Comparison of ENCODE assay signal across 10 cellular contexts in genomic region chrX:39874202-39874816, GRCh38.
DNase-seq lines count a peak whose midpoint lies in the region; ATAC-seq and TF ChIP-seq lines count a peak whose summit lies in the region.
"Had no signal": no experiment of that assay in that cellular context is flagged by ENCODE, and none has a peak within 500 bp of the region (broad histone marks: within the 10 kb centered on the region; RNA-seq: fewer than 3 reads in every experiment).

No MANE protein-coding gene starts in this region.

- H3K4me1 Mint-ChIP-seq in naive thymus-derived CD4-positive, alpha-beta T cell = peaks cover 0 to 35% (median 23%) of the 10 kb centered on the region in 7 donors

- CTCF ChIA-PET in PC-3 (lab: Charles Lee) = no interaction called here
- CTCF ChIA-PET in naive thymus-derived CD4-positive, alpha-beta T cell (lab: Charles Lee) = no interaction called here

- in situ Hi-C loops in HAP-1 (cut with MboI; ENCODE audit: low sequenced_read_pairs) = no loop called here

- no peaks in the 10 kb centered on the region for H3K27me3 Mint-ChIP-seq in naive thymus-derived CD4-positive, alpha-beta T cell

- POLR2A ChIA-PET in PC-3 (lab: Charles Lee; ENCODE audit: unreplicated experiment) = no interaction called here
- POLR2A ChIA-PET in naive thymus-derived CD4-positive, alpha-beta T cell (lab: Charles Lee) = no interaction called here

- H3K36me3 Mint-ChIP-seq in naive thymus-derived CD4-positive, alpha-beta T cell = peaks cover 0 to 2% (median 0%) of the 10 kb centered on the region in 5 donors

- no peak for TF ChIP-seq CTCF in PC-3 (conservative IDR thresholded peaks at IDR 0.05; ENCODE audit: low read depth, low read length)

- DNase-seq in PC-3 (peak; percentile 74), amygdala (lab: John Stamatoyannopoulos, UW) (no peak), DMS53 (lab: John Stamatoyannopoulos, UW) (no peak), NCI-H2107 (lab: John Stamatoyannopoulos, UW) (no peak), HAP-1 (ENCODE audit: low spot score in 2 of 2) (no peak)
- peak in 3 of 9 donors; percentile 18 to 58 (median 21) for DNase-seq in naive thymus-derived CD4-positive, alpha-beta T cell
- DNase-seq: SIG-M5 had no signal

- H3K9me3 Mint-ChIP-seq in naive thymus-derived CD4-positive, alpha-beta T cell = peaks cover 0 to 4% (median 0%) of the 10 kb centered on the region in 11 donors

- H4K20me1 ChIP-seq in PC-3 (ENCODE audit: low read length) = no peaks in the 10 kb centered on the region

- H3K9me2 ChIP-seq in PC-3 (replicated peaks; ENCODE audit: low read length) = no peaks in the 10 kb centered on the region

- no peak overlapping the region for H3K4me2 ChIP-seq in PC-3 (ENCODE audit: low read length)

- intact Hi-C loops in PC-3 (cut with micrococcal nuclease) = no loop called here
- intact Hi-C loops in naive thymus-derived CD4-positive, alpha-beta T cell (cut with micrococcal nuclease) = loop anchor here in 1 of 2 donors (5.0 kb wide), 1 partner anchor 63 kb away; no protein-coding TSS in a partner anchor

- no peaks in the 10 kb centered on the region for H3F3A ChIP-seq in PC-3 (ENCODE audit: low read length, unreplicated experiment)

- peak overlapping the region in 1 of 10 donors; percentile 23 for H3K4me3 Mint-ChIP-seq in naive thymus-derived CD4-positive, alpha-beta T cell

- H3K27me3 ChIP-seq in PC-3 (ENCODE audit: low read length) = no peaks in the 10 kb centered on the region
- H3K27me3 ChIP-seq in naive thymus-derived CD4-positive, alpha-beta T cell (ENCODE audit: control insufficient read depth in 2 of 2, insufficient read depth in 2 of 2, low read length in 2 of 2) = no peaks in the 10 kb centered on the region
- no peaks in the 10 kb centered on the region for H3K27me3 ChIP-seq in HAP-1 (ENCODE audit: low read depth)

- BruUV-seq in PC-3 (replicated peaks; lab: Mats Ljungman, UMichigan) = no TSS peak

- no peak overlapping the region for H3K4me3 ChIP-seq in PC-3 (ENCODE audit: low read length)
- no peak overlapping the region for H3K4me3 ChIP-seq in naive thymus-derived CD4-positive, alpha-beta T cell (ENCODE audit: low read length)
- no peak overlapping the region for H3K4me3 ChIP-seq in HAP-1

- peak overlapping the region in 2 of 9 donors; percentile 10 to 86 for H3K27ac Mint-ChIP-seq in naive thymus-derived CD4-positive, alpha-beta T cell

- no peaks in the 10 kb centered on the region for H3K79me2 ChIP-seq in PC-3 (ENCODE audit: low read length)

- H3K27ac ChIP-seq in PC-3 (ENCODE audit: low read length) = 0 out of 2 replicates have a peak overlapping the region, but pooled peaks have one; percentile 8
- H3K27ac ChIP-seq in naive thymus-derived CD4-positive, alpha-beta T cell (ENCODE audit: low read depth, low read length) = no peak overlapping the region
- H3K27ac ChIP-seq: epithelial cell of prostate had no signal

- H3K4me1 ChIP-seq in PC-3 (ENCODE audit: insufficient read depth, low read length) (peaks cover 31% of the 10 kb centered on the region), HAP-1 (no peaks in the 10 kb centered on the region)
- H3K4me1 ChIP-seq in naive thymus-derived CD4-positive, alpha-beta T cell (ENCODE audit: control insufficient read depth in 2 of 2, insufficient read depth in 2 of 2, low read length in 2 of 2) = peaks cover 14 to 19% of the 10 kb centered on the region in 2 donors

- H3K36me3 ChIP-seq in PC-3 (ENCODE audit: low read depth, low read length) (no peaks in the 10 kb centered on the region), HAP-1 (replicated peaks) (no peaks in the 10 kb centered on the region)
- H3K36me3 ChIP-seq in naive thymus-derived CD4-positive, alpha-beta T cell (ENCODE audit: control insufficient read depth in 2 of 3, insufficient read depth in 3 of 3, low read length in 3 of 3) = no peaks in the 10 kb centered on the region

- no peak overlapping the region for H2AFZ ChIP-seq in PC-3 (ENCODE audit: low read length)

- ATAC-seq in GM18858 (IDR thresholded peaks at IDR 0.05; ENCODE audit: unreplicated experiment) = peak; percentile 96
- ATAC-seq in HG02571 (IDR thresholded peaks at IDR 0.05; ENCODE audit: unreplicated experiment) = peak; percentile 88
- ATAC-seq in PC-3 = peak; percentile 34; the same call in 1 of the 2 replicates
- peak; percentile 49 for ATAC-seq in naive thymus-derived CD4-positive, alpha-beta T cell

- H3K9ac ChIP-seq in PC-3 (ENCODE audit: low read length) = no peak overlapping the region

- no peaks in the 10 kb centered on the region for H3K9me3 ChIP-seq in PC-3 (ENCODE audit: low read length)
- H3K9me3 ChIP-seq in naive thymus-derived CD4-positive, alpha-beta T cell (ENCODE audit: control insufficient read depth in 2 of 3, low read length in 3 of 3) = no peaks in the 10 kb centered on the region
- H3K9me3 ChIP-seq in HAP-1 = no peaks in the 10 kb centered on the region

Comparison
In these comparisons a context has a peak if more than half of its experiments do, and no peak if none do; other contexts are left out.
1. ATAC-seq: peak in every context shown above with its lines; median percentile 96 in GM18858; 88 in HG02571; 49 in naive thymus-derived CD4-positive, alpha-beta T cell; 34 in PC-3.